Comparison of ENCODE assay signal across 23 cellular contexts in genomic region chr7:51234139-51234538, GRCh38.
DNase-seq lines count a peak whose midpoint lies in the region; ATAC-seq and TF ChIP-seq lines count a peak whose summit lies in the region.
"Had no signal": no experiment of that assay in that cellular context is flagged by ENCODE, and none has a peak within 500 bp of the region (broad histone marks: within the 10 kb centered on the region; RNA-seq: fewer than 3 reads in every experiment).

No MANE protein-coding gene starts in this region.

- H3K18ac ChIP-seq in H9 (ENCODE audit: insufficient read length, low read depth, low read length), result no peak overlapping the region

- H3T11ph ChIP-seq in H9 (ENCODE audit: low read length), result no peak overlapping the region

- H2AFZ ChIP-seq in H9 (ENCODE audit: low read length), result no peak overlapping the region
- peak overlapping the region; percentile 57 for H2AFZ ChIP-seq in parathyroid adenoma

- no peak overlapping the region for H3K56ac ChIP-seq in H9 (ENCODE audit: insufficient read length, low read depth, low read length)

- H3K9me3 ChIP-seq in H9 (ENCODE audit: control insufficient read depth, low read depth, low read length) (no peaks in the 10 kb centered on the region), parathyroid adenoma (ENCODE audit: control insufficient read depth, low read length) (no peaks in the 10 kb centered on the region)
- H3K9me3 ChIP-seq: lower lobe of right lung, neutrophil, spleen had no signal

- no peaks in the 10 kb centered on the region for H3K36me3 ChIP-seq in parathyroid adenoma (ENCODE audit: control insufficient read depth, insufficient read depth, low read length)
- H3K36me3 ChIP-seq: brain microvascular endothelial cell, lower lobe of right lung, neutrophil, spleen had no signal

- H3K4me2 ChIP-seq in H9 (ENCODE audit: insufficient read depth, insufficient read length, low read length) (no peak overlapping the region), parathyroid adenoma (ENCODE audit: low read length) (no peak overlapping the region)
- H3K4me2 ChIP-seq: KMS-11 had no signal

- no peak overlapping the region for H2BK5ac ChIP-seq in H9 (ENCODE audit: insufficient read length, low read length)

- no peak for TF ChIP-seq CTCF in H9 (conservative IDR thresholded peaks at IDR 0.05)
- TF ChIP-seq CTCF in parathyroid adenoma (IDR thresholded peaks at IDR 0.05), result no peak

- peak; percentile 26 for DNase-seq in H9
- DNase-seq in NCI-H69 (lab: John Stamatoyannopoulos, UW), result peak; percentile 35
- DNase-seq in left ventricle myocardium superior, result peak; percentile 53
- no peak for DNase-seq in SW 1271 (lab: John Stamatoyannopoulos, UW)
- no peak for DNase-seq in DMS 273 (lab: John Stamatoyannopoulos, UW; ENCODE audit: unreplicated experiment)
- DNase-seq in NCI-H128 (lab: John Stamatoyannopoulos, UW; ENCODE audit: unreplicated experiment), result no peak
- DNase-seq: activated CD4-positive, alpha-beta T cell treated with anti-CD3 and anti-CD28 coated beads, Interleukin-2, amount 50 U/mL, for 1 hour; activated effector memory CD4-positive, alpha-beta T cell treated with Interleukin-2 at 50 U/mL for 16 hours; brain microvascular endothelial cell; GF-D8; HFFc6; lower lobe of right lung; NCI-H1930; NCI-H524 treated with DMSO at 0.1 percent for 48 hours; spleen; stimulated activated CD4-positive, alpha-beta T cell treated with anti-CD3 and anti-CD28 coated beads, Interleukin-4, amount 100 ng/mL, for 24 hours; stimulated activated naive CD4-positive, alpha-beta T cell treated with Interleukin-2 at 50 U/mL for 16 hours; T-helper 2 cell had no signal

- peaks cover 5% of the 10 kb centered on the region for H4K20me1 ChIP-seq in H9 (ENCODE audit: control insufficient read depth, insufficient read depth, insufficient read length)

- peaks cover 3% of the 10 kb centered on the region for H3K79me1 ChIP-seq in H9 (ENCODE audit: insufficient read depth, low read depth, low read length, poor library complexity, severe bottlenecking)

- H4K91ac ChIP-seq in H9 (ENCODE audit: insufficient read length, low read depth, low read length), result no peak overlapping the region

- H4K8ac ChIP-seq in H9 (replicated peaks; ENCODE audit: insufficient read length, low read depth, low read length), result no peak overlapping the region

- H3K4me3 Mint-ChIP-seq in H9, result no peak overlapping the region
- H3K4me3 Mint-ChIP-seq: HFFc6 had no signal

- intact Hi-C loops in left ventricle myocardium superior (cut with micrococcal nuclease), result no loop called here

- H3K27ac Mint-ChIP-seq in H9, result peak overlapping the region in 1 of 3 experiments; percentile 76; a peak in 1 of 7 replicates
- H3K27ac Mint-ChIP-seq: HFFc6 had no signal

- H3K4me1 ChIP-seq in H9 (ENCODE audit: insufficient read depth, low read length) (peaks cover 2% of the 10 kb centered on the region; the same call in 1 of the 2 replicates), parathyroid adenoma (peaks cover 71% of the 10 kb centered on the region)
- H3K4me1 ChIP-seq: lower lobe of right lung, spleen had no signal

- WGBS in H9 (ENCODE audit: extremely low coverage, insufficient read length, low lambda C conversion rate), result no CpG with 5 or more reads among the region's 13 CpGs

- H3K27me3 ChIP-seq in H9 (ENCODE audit: insufficient read depth, low read length), result no peaks in the 10 kb centered on the region
- H3K27me3 ChIP-seq in parathyroid adenoma (ENCODE audit: control insufficient read depth, insufficient read depth, low read length), result no peaks in the 10 kb centered on the region
- H3K27me3 ChIP-seq: brain microvascular endothelial cell, neutrophil had no signal

- no peak overlapping the region for H3K4ac ChIP-seq in H9 (ENCODE audit: low read depth, low read length)

- H3K27ac ChIP-seq in H9 (ENCODE audit: insufficient read length, low read depth, low read length) (no peak overlapping the region), parathyroid adenoma (peak overlapping the region; percentile 93)
- H3K27ac ChIP-seq: brain microvascular endothelial cell, KMS-11, lower lobe of right lung, neutrophil, spleen, VCaP had no signal

- H4K5ac ChIP-seq in H9 (ENCODE audit: insufficient read length, low read depth, low read length), result no peak overlapping the region

- H2BK120ac ChIP-seq in H9 (ENCODE audit: low read depth, low read length, poor library complexity, severe bottlenecking), result no peak overlapping the region

- H3K14ac ChIP-seq in H9 (ENCODE audit: insufficient read depth, low read length), result no peak overlapping the region

- no peaks in the 10 kb centered on the region for H3K9me3 Mint-ChIP-seq in H9

- H3K4me1 Mint-ChIP-seq in H9, result peaks cover 61 to 66% of the 10 kb centered on the region in 2 experiments

- no peak overlapping the region for H3K4me3 ChIP-seq in parathyroid adenoma (ENCODE audit: low read depth, low read length)
- H3K4me3 ChIP-seq: lower lobe of right lung, spleen had no signal

- no peak overlapping the region for H2BK20ac ChIP-seq in H9 (ENCODE audit: low read depth, low read length, poor library complexity, severe bottlenecking)

- H3K27me3 Mint-ChIP-seq in H9 (ENCODE audit: low read depth), result peaks cover 2% of the 10 kb centered on the region; the same call in 1 of the 2 replicates

- no peak overlapping the region for H3K23ac ChIP-seq in H9 (ENCODE audit: insufficient read length, low read depth, low read length)

- H2BK12ac ChIP-seq in H9 (ENCODE audit: insufficient read length, low read depth, low read length), result no peak overlapping the region

- H3K9ac ChIP-seq in H9 (ENCODE audit: extremely low read depth, insufficient read length, low read length) (no peak overlapping the region), parathyroid adenoma (no peak overlapping the region)
- H3K9ac ChIP-seq: KMS-11 had no signal

- no peaks in the 10 kb centered on the region for H3K36me3 Mint-ChIP-seq in H9 (ENCODE audit: insufficient read depth in 1 of 3, low read depth in 3 of 3)

- no peaks in the 10 kb centered on the region for H3K23me2 ChIP-seq in H9 (ENCODE audit: insufficient read length, low read depth, low read length, poor library complexity, severe bottlenecking)

- H3K79me2 ChIP-seq in H9 (ENCODE audit: insufficient read depth, low read length), result no peaks in the 10 kb centered on the region
- peaks cover 25% of the 10 kb centered on the region for H3K79me2 ChIP-seq in parathyroid adenoma

- no peak overlapping the region for H2BK15ac ChIP-seq in H9 (ENCODE audit: low read depth, low read length)

- H2AK5ac ChIP-seq in H9 (ENCODE audit: insufficient read length, low read length), result no peak overlapping the region

- peak; percentile 83 for ATAC-seq in left ventricle myocardium superior
- ATAC-seq in HG03439 (IDR thresholded peaks at IDR 0.05; ENCODE audit: unreplicated experiment), result no peak
- ATAC-seq: lower lobe of right lung had no signal

Comparison
In these comparisons a context has a peak if more than half of its experiments do, and no peak if none do; other contexts are left out.
1. DNase-seq: peak in H9 (single experiment), NCI-H69 (single experiment) and left ventricle myocardium superior (single experiment); none in SW 1271 (0 of 2), DMS 273 (single experiment) and NCI-H128 (single experiment).